Comparison of ENCODE assay signal across 13 cellular contexts in genomic region chr2:68679917-68680267, GRCh38. TPM values are rescaled to one million over a fixed set of nuclear protein-coding genes. Genes with fewer than 3 reads are reported as not detected.
DNase-seq lines count a peak whose midpoint lies in the region; ATAC-seq, FAIRE-seq and TF ChIP-seq lines count a peak whose summit lies in the region.
"Not testable (repeated sequence)": the region's sequence is repeated elsewhere in the genome, so short reads cannot be mapped to it uniquely, and the experiment has no call there.
"Had no signal": no experiment of that assay in that cellular context is flagged by ENCODE, and none has a peak within 500 bp of the region (broad histone marks: within the 10 kb centered on the region; RNA-seq: fewer than 3 reads in every experiment).

No MANE protein-coding gene starts in this region.

- H3K4me3 Mint-ChIP-seq in H9 (peak overlapping the region; percentile 69), nephron (peak overlapping the region; percentile 73 to 85 (median 83))
- H3K4me3 Mint-ChIP-seq in activated CD4-positive, alpha-beta memory T cell treated with anti-CD3 and anti-CD28 coated beads, Interleukin-2, amount 10 ng/mL, durations not matched to agents 7 days and 5 days: peak overlapping the region; percentile 52
- peak overlapping the region; percentile 46 for H3K4me3 Mint-ChIP-seq in central memory CD8-positive, alpha-beta T cell
- peak overlapping the region; percentile 54 to 64 for H3K4me3 Mint-ChIP-seq in stimulated activated naive CD8-positive, alpha-beta T cell treated with anti-CD3 and anti-CD28 coated beads, Interleukin-15, amount 100 ng/mL, for 72 hours

- not testable (repeated sequence) for TF ChIP-seq POLR2A in A549 (IDR thresholded peaks at IDR 0.05; ENCODE audit: low read length)

- not testable (repeated sequence) for H2BK120ac ChIP-seq in H9 (ENCODE audit: low read depth, low read length, poor library complexity, severe bottlenecking)

- H3K14ac ChIP-seq in H9 (ENCODE audit: insufficient read depth, low read length): not testable (repeated sequence)

- H3K23ac ChIP-seq in H9 (ENCODE audit: insufficient read length, low read depth, low read length): not testable (repeated sequence)

- not testable (repeated sequence) for TF ChIP-seq RAD21 in A549 (conservative IDR thresholded peaks at IDR 0.05 in 1 of 2, IDR thresholded peaks at IDR 0.05 in 1 of 2)

- not testable (repeated sequence) for H3K23me2 ChIP-seq in H9 (ENCODE audit: insufficient read length, low read depth, low read length, poor library complexity, severe bottlenecking)

- H2BK15ac ChIP-seq in H9 (ENCODE audit: low read depth, low read length): not testable (repeated sequence)

- not testable (repeated sequence) for FAIRE-seq in A549 (lab: Jason Lieb, UNC)

- not testable (repeated sequence) for H3K9ac ChIP-seq in H9 (ENCODE audit: extremely low read depth, insufficient read length, low read length)

- H3K4me1 Mint-ChIP-seq in H9: peaks cover 5 to 10% of the 10 kb centered on the region in 2 experiments; a peak in 3 of 4 replicates
- not testable (repeated sequence) for H3K4me1 Mint-ChIP-seq in activated CD4-positive, alpha-beta memory T cell treated with anti-CD3 and anti-CD28 coated beads, Interleukin-2, amount 10 ng/mL, durations not matched to agents 7 days and 5 days; central memory CD8-positive, alpha-beta T cell; nephron; stimulated activated naive CD8-positive, alpha-beta T cell treated with anti-CD3 and anti-CD28 coated beads, Interleukin-15, amount 100 ng/mL, for 72 hours

- H3K79me1 ChIP-seq in H9 (ENCODE audit: insufficient read depth, low read depth, low read length, poor library complexity, severe bottlenecking): not testable (repeated sequence)

- H3K9me3 ChIP-seq in A549 (peaks cover 13% of the 10 kb centered on the region), right atrium auricular region (peaks cover 0 to 13% of the 10 kb centered on the region in 2 donors)
- not testable (repeated sequence) for H3K9me3 ChIP-seq in H9 (ENCODE audit: control insufficient read depth, low read depth, low read length)

- not testable (repeated sequence) for H3K27me3 Mint-ChIP-seq in H9 (ENCODE audit: low read depth); nephron (ENCODE audit: low read depth)
- H3K27me3 Mint-ChIP-seq in activated CD4-positive, alpha-beta memory T cell treated with anti-CD3 and anti-CD28 coated beads, Interleukin-2, amount 10 ng/mL, durations not matched to agents 7 days and 5 days: peaks cover 28% of the 10 kb centered on the region
- peaks cover 33% of the 10 kb centered on the region for H3K27me3 Mint-ChIP-seq in central memory CD8-positive, alpha-beta T cell
- peaks cover 13% of the 10 kb centered on the region for H3K27me3 Mint-ChIP-seq in stimulated activated naive CD8-positive, alpha-beta T cell treated with anti-CD3 and anti-CD28 coated beads, Interleukin-15, amount 100 ng/mL, for 72 hours

- not testable (repeated sequence) for TF ChIP-seq EP300 in A549 (IDR thresholded peaks at IDR 0.05)

- H3K4ac ChIP-seq in H9 (ENCODE audit: low read depth, low read length): not testable (repeated sequence)

- H3K27me3 ChIP-seq in H9 (ENCODE audit: insufficient read depth, low read length); right atrium auricular region: not testable (repeated sequence)

- H3K4me3 ChIP-seq in A549 (peak overlapping the region; percentile 55), right atrium auricular region (peak overlapping the region; percentile 25 to 36)

- not testable (repeated sequence) for H4K20me1 ChIP-seq in H9 (ENCODE audit: control insufficient read depth, insufficient read depth, insufficient read length)

- not testable (repeated sequence) for H2BK5ac ChIP-seq in H9 (ENCODE audit: insufficient read length, low read length)

- not testable (repeated sequence) for H3K56ac ChIP-seq in H9 (ENCODE audit: insufficient read length, low read depth, low read length)

- not testable (repeated sequence) for H4K91ac ChIP-seq in H9 (ENCODE audit: insufficient read length, low read depth, low read length)

- H4K8ac ChIP-seq in H9 (replicated peaks; ENCODE audit: insufficient read length, low read depth, low read length): not testable (repeated sequence)

- H3K27ac Mint-ChIP-seq in H9: peak overlapping the region; percentile 35 to 96 (median 86); a peak in 4 of 7 replicates
- peak overlapping the region; percentile 51 for H3K27ac Mint-ChIP-seq in activated CD4-positive, alpha-beta memory T cell treated with anti-CD3 and anti-CD28 coated beads, Interleukin-2, amount 10 ng/mL, durations not matched to agents 7 days and 5 days
- H3K27ac Mint-ChIP-seq in central memory CD8-positive, alpha-beta T cell (ENCODE audit: low read depth); stimulated activated naive CD8-positive, alpha-beta T cell treated with anti-CD3 and anti-CD28 coated beads, Interleukin-15, amount 100 ng/mL, for 72 hours: not testable (repeated sequence)
- peak overlapping the region; percentile 66 to 86 (median 77) for H3K27ac Mint-ChIP-seq in nephron

- H3K27ac ChIP-seq in A549: peak overlapping the region; percentile 76 to 86
- not testable (repeated sequence) for H3K27ac ChIP-seq in H9 (ENCODE audit: insufficient read length, low read depth, low read length); right atrium auricular region

- 0% methylated on average over 5 of the region's 9 CpGs for WGBS in A549 (ENCODE audit: missing lambda C conversion rate)
- no CpG with 5 or more reads among the region's 9 CpGs for WGBS in H9 (ENCODE audit: extremely low coverage, insufficient read length, low lambda C conversion rate)

- H3T11ph ChIP-seq in H9 (ENCODE audit: low read length): not testable (repeated sequence)

- H3K4me2 ChIP-seq in A549: peak overlapping the region; percentile 61
- not testable (repeated sequence) for H3K4me2 ChIP-seq in H9 (ENCODE audit: insufficient read depth, insufficient read length, low read length)

- not testable (repeated sequence) for H2AK5ac ChIP-seq in H9 (ENCODE audit: insufficient read length, low read length)

- CTCF ChIA-PET in A549 (lab: Yijun Ruan, JAX): interaction anchor here (1.2 to 2.0 kb wide), 2 partner anchors 29 to 85 kb away, joined by 3 to 5 read pairs; no protein-coding TSS in a partner anchor
- CTCF ChIA-PET in activated CD4-positive, alpha-beta memory T cell treated with anti-CD3 and anti-CD28 coated beads, Interleukin-2, amount 10 ng/mL, durations not matched to agents 7 days and 5 days (lab: Charles Lee): interaction anchor here (1.3 to 1.9 kb wide), 3 partner anchors 11 to 245 kb away, joined by 3 to 6 read pairs (median 4); no protein-coding TSS in a partner anchor

- POLR2A ChIA-PET in A549 (lab: Yijun Ruan, JAX); activated CD4-positive, alpha-beta memory T cell treated with anti-CD3 and anti-CD28 coated beads, Interleukin-2, amount 10 ng/mL, durations not matched to agents 7 days and 5 days (lab: Charles Lee): not testable (repeated sequence)

- H2AFZ ChIP-seq in H9 (ENCODE audit: low read length): not testable (repeated sequence)

- H2BK20ac ChIP-seq in H9 (ENCODE audit: low read depth, low read length, poor library complexity, severe bottlenecking): not testable (repeated sequence)

- H3K9me3 Mint-ChIP-seq in H9: peaks cover 25 to 26% of the 10 kb centered on the region in 2 experiments
- peaks cover 16% of the 10 kb centered on the region for H3K9me3 Mint-ChIP-seq in activated CD4-positive, alpha-beta memory T cell treated with anti-CD3 and anti-CD28 coated beads, Interleukin-2, amount 10 ng/mL, durations not matched to agents 7 days and 5 days
- H3K9me3 Mint-ChIP-seq in central memory CD8-positive, alpha-beta T cell: not testable (repeated sequence)
- H3K9me3 Mint-ChIP-seq in nephron: peaks cover 24% of the 10 kb centered on the region
- peaks cover 11 to 17% of the 10 kb centered on the region in 2 donors for H3K9me3 Mint-ChIP-seq in stimulated activated naive CD8-positive, alpha-beta T cell treated with anti-CD3 and anti-CD28 coated beads, Interleukin-15, amount 100 ng/mL, for 72 hours

- not testable (repeated sequence) for H3K4me1 ChIP-seq in A549; H9 (ENCODE audit: insufficient read depth, low read length); right atrium auricular region

- not testable (repeated sequence) for DNase-seq in A549 (ENCODE audit: low read depth in 1 of 2, low spot score in 1 of 2); H9; activated CD4-positive, alpha-beta memory T cell treated with anti-CD3 and anti-CD28 coated beads, Interleukin-2, amount 10 ng/mL, durations not matched to agents 7 days and 5 days; central memory CD8-positive, alpha-beta T cell (ENCODE audit: low spot score in 2 of 2); right atrium auricular region (ENCODE audit: low spot score); stimulated activated naive CD8-positive, alpha-beta T cell treated with anti-CD3 and anti-CD28 coated beads, Interleukin-15, amount 100 ng/mL, for 72 hours
- DNase-seq in NCI-H345 treated with DMSO at 0.1 percent for 48 hours (lab: John Stamatoyannopoulos, UW; ENCODE audit: unreplicated experiment): peak; percentile 5

- ATAC-seq in A549: peak in 1 of 2 experiments; percentile 51; a peak in 4 of 6 replicates
- ATAC-seq in central memory CD8-positive, alpha-beta T cell (replicated peaks; ENCODE audit: extremely low read depth, poor library complexity, severe bottlenecking); stimulated activated naive CD8-positive, alpha-beta T cell treated with anti-CD3 and anti-CD28 coated beads, Interleukin-15, amount 100 ng/mL, for 72 hours: not testable (repeated sequence)

- TF ChIP-seq CTCF in A549 (IDR thresholded peaks at IDR 0.05); H9 (conservative IDR thresholded peaks at IDR 0.05); right atrium auricular region (IDR thresholded peaks at IDR 0.05); nephron (IDR thresholded peaks at IDR 0.05; ENCODE audit: unreplicated experiment in 3 of 3): not testable (repeated sequence)

- not testable (repeated sequence) for H3K18ac ChIP-seq in H9 (ENCODE audit: insufficient read length, low read depth, low read length)

- not testable (repeated sequence) for H3K36me3 ChIP-seq in right atrium auricular region

- peaks cover 17 to 33% (median 24%) of the 10 kb centered on the region in 3 experiments for H3K36me3 Mint-ChIP-seq in H9 (ENCODE audit: insufficient read depth in 1 of 3, low read depth in 3 of 3)
- H3K36me3 Mint-ChIP-seq in activated CD4-positive, alpha-beta memory T cell treated with anti-CD3 and anti-CD28 coated beads, Interleukin-2, amount 10 ng/mL, durations not matched to agents 7 days and 5 days (ENCODE audit: low read depth); central memory CD8-positive, alpha-beta T cell (ENCODE audit: insufficient read depth); nephron (ENCODE audit: low read depth): not testable (repeated sequence)

- not testable (repeated sequence) for H3K79me2 ChIP-seq in H9 (ENCODE audit: insufficient read depth, low read length)

- not testable (repeated sequence) for H2BK12ac ChIP-seq in H9 (ENCODE audit: insufficient read length, low read depth, low read length)

- H4K5ac ChIP-seq in H9 (ENCODE audit: insufficient read length, low read depth, low read length): not testable (repeated sequence)

RNA-seq across cellular contexts. Expression of gene PROKR1, which starts 36.5 kb away (rescaled TPM):
- polyA plus RNA-seq in A549 (2011; rRNA removed) (not detected in 2 replicates), A549 (2017; fragmentation: RNase III; extraction: RNeasy Plus Mini Kit Qiagen cat#74134 plus additional on column Dnase treatment) (not detected in 3 replicates)
- not detected in 2 replicates for polyA plus RNA-seq in A549 (2012; cell fraction: cytosol; rRNA removed)
- polyA plus RNA-seq in A549 (2012; cell fraction: nucleus; rRNA removed): 0.01 TPM in 1 of 2 replicates, not detected in the other
- not detected in 2 replicates for polyA minus RNA-seq in A549 (2011; rRNA and poly(A)+ RNA removed)
- total RNA-seq in H9 (2021) (1.5 TPM in 2 replicates), right atrium auricular region (not detected)
- total RNA-seq in activated CD4-positive, alpha-beta memory T cell treated with anti-CD3 and anti-CD28 coated beads, Interleukin-2, amount 10 ng/mL, durations not matched to agents 7 days and 5 days: not detected
- total RNA-seq: GM12878, IMR-90, lung microvascular endothelial cell, RPMI7951, thoracic aorta had no signal
- polyA plus RNA-seq: IMR-90 had no signal

RNA-seq across cellular contexts. Expression of gene ARHGAP25, which starts 54.7 kb away (rescaled TPM):
- polyA plus RNA-seq in A549 (2011; rRNA removed) (2.2 and 2.4 TPM in 2 replicates), A549 (2017; fragmentation: RNase III; extraction: RNeasy Plus Mini Kit Qiagen cat#74134 plus additional on column Dnase treatment) (0.50 to 0.65 TPM (median 0.52 TPM) in 3 replicates)
- polyA plus RNA-seq in A549 (2012; cell fraction: cytosol; rRNA removed): 0.17 and 0.21 TPM in 2 replicates
- 0.13 and 0.36 TPM in 2 replicates for polyA plus RNA-seq in A549 (2012; cell fraction: nucleus; rRNA removed)
- polyA minus RNA-seq in A549 (2011; rRNA and poly(A)+ RNA removed): 3.0 and 5.5 TPM in 2 replicates
- total RNA-seq in H9 (2021) (1.3 TPM in 2 replicates), right atrium auricular region (10 to 100 TPM in 1 of 2 donors, 1 to 10 TPM in 1; 4.2 to 12.8 TPM)
- 100 to 1,000 TPM; 128 to 132 TPM for total RNA-seq in activated CD4-positive, alpha-beta memory T cell treated with anti-CD3 and anti-CD28 coated beads, Interleukin-2, amount 10 ng/mL, durations not matched to agents 7 days and 5 days

Comparison
In these comparisons a context has a peak if more than half of its experiments do, and no peak if none do; other contexts are left out.
1. RNA of gene ARHGAP25, which starts 54.7 kb away (total RNA-seq): 128 to 132 TPM in activated CD4-positive, alpha-beta memory T cell treated with anti-CD3 and anti-CD28 coated beads, Interleukin-2, amount 10 ng/mL, durations not matched to agents 7 days and 5 days; 4.2 to 12.8 TPM in right atrium auricular region and 1.3 TPM in H9; every median in the first group is over 4 times any median in the second.
2. Peak in every context shown above with its lines, with median percentiles within 50 percentile points of each other: H3K4me3 Mint-ChIP-seq.